14 cellular contexts compared by ENCODE assay signal in genomic region chr14:103084021-103084919, GRCh38. TPM values are rescaled to one million over a fixed set of nuclear protein-coding genes. Genes with fewer than 3 reads are reported as not detected.
DNase-seq lines count a peak whose midpoint lies in the region; ATAC-seq, FAIRE-seq and TF ChIP-seq lines count a peak whose summit lies in the region.
"Had no signal": no experiment of that assay in that cellular context is flagged by ENCODE, and none has a peak within 500 bp of the region (broad histone marks: within the 10 kb centered on the region; RNA-seq: fewer than 3 reads in every experiment).

TSS of gene LBHD2 (plus strand) at chr14:103084210. CDS start at chr14:103086013, 1,803 bp downstream.

- peak within 1 kb of the TSS; percentile 57 for H3K4me3 Mint-ChIP-seq in WTC11
- H3K4me3 Mint-ChIP-seq: activated CD4-positive, alpha-beta T cell treated with anti-CD3 and anti-CD28 coated beads, Interleukin-2, amount 10 ng/mL, durations not matched to agents 24 days and 14 days; CD8-positive, alpha-beta memory T cell; HFFc6 had no signal

- CTCF ChIA-PET in WTC11 (lab: Charles Lee) = interaction anchor here (0.6 to 4.9 kb wide), 8 partner anchors 7 to 215 kb away, joined by 3 to 34 read pairs (median 4); partner anchors contain the start of gene EXOC3L4

- H3K4me1 ChIP-seq in ES-I3 (ENCODE audit: insufficient read depth, low read length) (no peaks in the 10 kb centered on the region), right cardiac atrium (ENCODE audit: control insufficient read depth, insufficient read depth, low read length) (no peaks in the 10 kb centered on the region), pancreas (no peaks in the 10 kb centered on the region)

- H3K4me1 Mint-ChIP-seq in WTC11 = no peaks in the 10 kb centered on the region
- H3K4me1 Mint-ChIP-seq: activated CD4-positive, alpha-beta T cell treated with anti-CD3 and anti-CD28 coated beads, Interleukin-2, amount 10 ng/mL, durations not matched to agents 24 days and 14 days; CD8-positive, alpha-beta memory T cell had no signal

- H3K27ac Mint-ChIP-seq in WTC11 = no peak within 1 kb of the TSS
- H3K27ac Mint-ChIP-seq: activated CD4-positive, alpha-beta T cell treated with anti-CD3 and anti-CD28 coated beads, Interleukin-2, amount 10 ng/mL, durations not matched to agents 24 days and 14 days; CD8-positive, alpha-beta memory T cell; HFFc6 had no signal

- intact Hi-C loops in right cardiac atrium (cut with DNase I) (no loop called here), pancreas (cut with DNase I) (loop anchor here in 1 of 3 donors (10.0 kb wide), 1 partner anchor 201 kb away; no protein-coding TSS in a partner anchor)

- peak; percentile 61 for ATAC-seq in WTC11
- peak; percentile 36 to 46 for ATAC-seq in right cardiac atrium
- peak in 3 of 4 donors; percentile 25 to 51 (median 41) for ATAC-seq in pancreas
- no peak for ATAC-seq in HG02588 (IDR thresholded peaks at IDR 0.05; ENCODE audit: unreplicated experiment)

- H3K36me3 ChIP-seq in ES-I3 (ENCODE audit: insufficient read depth, low read length) (no peaks in the 10 kb centered on the region), pancreas (no peaks in the 10 kb centered on the region)
- H3K36me3 ChIP-seq: cardiac muscle cell had no signal

- H3K27ac ChIP-seq in right cardiac atrium (ENCODE audit: low read length) (no peak within 1 kb of the TSS), pancreas (no peak within 1 kb of the TSS)
- H3K27ac ChIP-seq: cardiac muscle cell had no signal

- no peaks in the 10 kb centered on the region for H3K9me3 ChIP-seq in ES-I3 (ENCODE audit: control insufficient read depth, insufficient read depth, low read length)
- H3K9me3 ChIP-seq in right cardiac atrium (ENCODE audit: control insufficient read depth, low read length) = no peaks in the 10 kb centered on the region
- H3K9me3 ChIP-seq in pancreas = no peaks in the 10 kb centered on the region

- H3K27me3 ChIP-seq in right cardiac atrium (ENCODE audit: control insufficient read depth, insufficient read depth) = no peaks in the 10 kb centered on the region
- H3K27me3 ChIP-seq in pancreas = no peaks in the 10 kb centered on the region

- DNase-seq in WTC11 (ENCODE audit: low spot score) = peak; percentile 32
- peak; percentile 18 to 59 (median 51) for DNase-seq in right cardiac atrium
- DNase-seq in pancreas = peak in 3 of 6 donors; percentile 18 to 73 (median 60)
- no peak for DNase-seq in cerebellar cortex (ENCODE audit: low spot score)
- DNase-seq in NOMO-1 treated with dmso at 0.1 percent for 144 hours (lab: John Stamatoyannopoulos, UW; ENCODE audit: unreplicated experiment) = no peak
- DNase-seq in activated CD4-positive, CD25-positive, alpha-beta regulatory T cell (lab: John Stamatoyannopoulos, UW) = no peak
- DNase-seq: activated CD4-positive, alpha-beta T cell treated with anti-CD3 and anti-CD28 coated beads, Interleukin-2, amount 10 ng/mL, durations not matched to agents 24 days and 14 days; CD8-positive, alpha-beta memory T cell; HFFc6 had no signal

- no peak for FAIRE-seq in pancreas (lab: Jason Lieb, UNC)
- FAIRE-seq: urothelium cell line had no signal

- H3K36me3 Mint-ChIP-seq in WTC11 = no peaks in the 10 kb centered on the region
- H3K36me3 Mint-ChIP-seq: CD8-positive, alpha-beta memory T cell had no signal

- peak within 1 kb of the TSS; percentile 1; the same call in 1 of the 2 replicates for H3K9ac ChIP-seq in ES-I3 (ENCODE audit: low read depth, low read length)

- POLR2A ChIA-PET in WTC11 (lab: Charles Lee) = no interaction called here

- 16% methylated on average over 61 of the region's 61 CpGs for WGBS in right cardiac atrium
- WGBS in pancreas, 2 donors = 14 to 17% methylated on average over 57 to 61 of the region's 61 CpGs

- TF ChIP-seq CTCF in WTC11 (IDR thresholded peaks at IDR 0.05) (no peak), pancreas (IDR thresholded peaks at IDR 0.05) (no peak)

- no peaks in the 10 kb centered on the region for H3K9me3 Mint-ChIP-seq in WTC11
- H3K9me3 Mint-ChIP-seq: activated CD4-positive, alpha-beta T cell treated with anti-CD3 and anti-CD28 coated beads, Interleukin-2, amount 10 ng/mL, durations not matched to agents 24 days and 14 days; CD8-positive, alpha-beta memory T cell; HFFc6 had no signal

- H3K27me3 Mint-ChIP-seq in WTC11 (ENCODE audit: low read depth) = peaks cover 11% of the 10 kb centered on the region

- H3K4me3 ChIP-seq in right cardiac atrium (ENCODE audit: low read length) (no peak within 1 kb of the TSS), pancreas (no peak within 1 kb of the TSS)
- H3K4me3 ChIP-seq: cardiac muscle cell had no signal

TF ChIP-seq in WTC11, 78 proteins besides CTCF, POLR2A, EP300 and RAD21 (continues in another document):
- TF ChIP-seq ZNF532 (CRISPR knock-in tag; IDR thresholded peaks at IDR 0.05; ENCODE audit: borderline replicate concordance) = no peak
- no peak for TF ChIP-seq MYBL2 (CRISPR knock-in tag; IDR thresholded peaks at IDR 0.05)
- no peak for TF ChIP-seq USF1 (CRISPR knock-in tag; IDR thresholded peaks at IDR 0.05)
- TF ChIP-seq ZNF423 (CRISPR knock-in tag; IDR thresholded peaks at IDR 0.05) = no peak
- no peak for TF ChIP-seq CDX4 (CRISPR knock-in tag; IDR thresholded peaks at IDR 0.05; ENCODE audit: borderline replicate concordance)
- 0 out of 2 replicates have a peak, but pooled peaks have one; percentile 14 for TF ChIP-seq RELA (CRISPR knock-in tag; IDR thresholded peaks at IDR 0.05; ENCODE audit: borderline replicate concordance)
- no peak for TF ChIP-seq FOXJ3 (CRISPR knock-in tag; IDR thresholded peaks at IDR 0.05; ENCODE audit: borderline replicate concordance)
- no peak for TF ChIP-seq STAT6 (CRISPR knock-in tag; conservative IDR thresholded peaks at IDR 0.05; ENCODE audit: low read depth)

RNA-seq across cellular contexts. Expression of gene LBHD2, which starts in this region (rescaled TPM):
- total RNA-seq in WTC11 (2021) (not detected in 3 replicates), right cardiac atrium (not detected), pancreas (not detected)
- polyA plus RNA-seq in right cardiac atrium (not detected), pancreas (not detected)
- total RNA-seq: activated CD4-positive, alpha-beta T cell treated with anti-CD3 and anti-CD28 coated beads, Interleukin-2, amount 10 ng/mL, durations not matched to agents 24 days and 14 days; cardiac muscle cell; CD8-positive, alpha-beta memory T cell; HFFc6; LHCN-M2 had no signal
- polyA plus RNA-seq: cardiac muscle cell; CD8-positive, alpha-beta memory T cell had no signal

Comparison
In these comparisons a context has a peak if more than half of its experiments do, and no peak if none do; other contexts are left out.
1. Peak in DNase-seq and ATAC-seq in WTC11; RNA of the gene not detected or under 1 TPM.
2. Peak in DNase-seq and ATAC-seq in right cardiac atrium; RNA of the gene not detected or under 1 TPM.
3. Peak in ATAC-seq in pancreas; RNA of the gene not detected or under 1 TPM.